ENCODE assay signal across 8 cellular contexts in the genomic region with DNA sequence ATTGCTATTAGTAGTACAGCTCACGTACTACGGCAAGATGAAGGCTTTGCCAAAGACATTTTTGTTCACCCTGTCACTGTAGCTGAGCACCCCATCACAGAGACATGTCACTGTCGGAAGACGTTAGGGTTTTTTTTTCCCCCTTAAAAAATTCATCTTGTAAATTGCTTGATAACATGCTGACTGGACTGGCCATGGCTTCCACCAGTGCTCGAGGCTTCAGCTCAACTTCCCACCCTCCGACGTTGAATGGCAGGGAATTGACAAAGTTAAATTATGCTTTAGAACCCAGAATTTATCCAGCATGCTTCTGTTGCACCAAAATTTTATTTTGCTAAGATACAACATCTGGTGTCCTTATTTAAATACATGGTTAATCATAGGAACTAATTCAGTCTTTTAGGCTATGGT. TPM values are rescaled to one million over a fixed set of nuclear protein-coding genes. Genes with fewer than 3 reads are reported as not detected.
DNase-seq lines count a peak whose midpoint lies in the region; ATAC-seq, FAIRE-seq and TF ChIP-seq lines count a peak whose summit lies in the region.

No MANE protein-coding gene starts in this region.

- H3K27me3 ChIP-seq in OCI-LY1 (ENCODE audit: insufficient read depth, low read length) (no peaks in the 10 kb centered on the region), esophagus (ENCODE audit: control insufficient read depth in 1 of 2, insufficient read depth in 2 of 2, low read length in 2 of 2) (no peaks in the 10 kb centered on the region), rectal smooth muscle tissue (ENCODE audit: control insufficient read depth, insufficient read depth, low read length) (no peaks in the 10 kb centered on the region)

- DNase-seq in GM12891 (ENCODE audit: insufficient read length, low spot score) (no peak), NCI-H82 treated with DMSO at 0.1 percent for 48 hours (lab: John Stamatoyannopoulos, UW; ENCODE audit: unreplicated experiment) (no peak)
- no peak for DNase-seq in activated effector memory CD4-positive, alpha-beta T cell treated with Interleukin-2 at 50 U/mL for 16 hours

- peaks cover 4% of the 10 kb centered on the region; the same call in 1 of the 2 replicates for H3K36me3 ChIP-seq in OCI-LY1 (ENCODE audit: insufficient read depth, low read length)
- no peaks in the 10 kb centered on the region for H3K36me3 ChIP-seq in esophagus (ENCODE audit: control insufficient read depth in 2 of 2, insufficient read depth in 2 of 2, low read length in 1 of 2)
- no peaks in the 10 kb centered on the region for H3K36me3 ChIP-seq in rectal smooth muscle tissue (ENCODE audit: control insufficient read depth, insufficient read depth, low read length)

- H2AFZ ChIP-seq in OCI-LY1 (ENCODE audit: low read length) = no peak overlapping the region

- peaks cover 34% of the 10 kb centered on the region for H3K79me2 ChIP-seq in OCI-LY1 (ENCODE audit: insufficient read depth, low read length)

- H3K9me2 ChIP-seq in OCI-LY1 (ENCODE audit: low read depth, low read length) = no peaks in the 10 kb centered on the region

- H3K9me3 ChIP-seq in OCI-LY1 (ENCODE audit: low read length) = no peaks in the 10 kb centered on the region
- H3K9me3 ChIP-seq in esophagus (ENCODE audit: control insufficient read depth in 2 of 2, insufficient read depth in 1 of 2, low read depth in 1 of 2, low read length in 1 of 2) = no peaks in the 10 kb centered on the region

- no peak for TF ChIP-seq CTCF in OCI-LY1 (IDR thresholded peaks at IDR 0.05; ENCODE audit: low read length)

- H3K27ac ChIP-seq in OCI-LY1 (ENCODE audit: low read depth, low read length, poor library complexity, severe bottlenecking) (peak overlapping the region; percentile 71), esophagus (ENCODE audit: low read depth in 2 of 2, low read length in 1 of 2) (peak overlapping the region; percentile 94 to 99), rectal smooth muscle tissue (ENCODE audit: low read depth, low read length) (peak overlapping the region; percentile 95)

- H4K20me1 ChIP-seq in OCI-LY1 (ENCODE audit: insufficient read depth, low read length) = no peaks in the 10 kb centered on the region

- H3K9ac ChIP-seq in OCI-LY1 (ENCODE audit: low read length) (peak overlapping the region; percentile 88), rectal smooth muscle tissue (ENCODE audit: low read length) (peak overlapping the region; percentile 6)

- H3K4me1 ChIP-seq in OCI-LY1 (ENCODE audit: insufficient read depth, low read length, severe bottlenecking) (peaks cover 46% of the 10 kb centered on the region), esophagus (ENCODE audit: control insufficient read depth in 2 of 2, insufficient read depth in 2 of 2, low read length in 1 of 2) (no peaks in the 10 kb centered on the region), rectal smooth muscle tissue (ENCODE audit: control insufficient read depth, insufficient read depth, low read length) (peaks cover 17% of the 10 kb centered on the region)

- no peak for TF ChIP-seq POLR2A in GM12891 (IDR thresholded peaks at IDR 0.05; ENCODE audit: low read depth, low read length)

- WGBS in esophagus, 2 donors = 6 to 10% methylated on average over 7 of the region's 7 CpGs

- H3F3A ChIP-seq in OCI-LY1 (ENCODE audit: insufficient read depth, low read length) = no peaks in the 10 kb centered on the region

- peak overlapping the region; percentile 78 for H3K4me2 ChIP-seq in OCI-LY1 (ENCODE audit: low read length)

- peak overlapping the region; percentile 91 for H3K4me3 ChIP-seq in OCI-LY1 (ENCODE audit: low read depth, low read length, poor library complexity, severe bottlenecking)
- peak overlapping the region; percentile 69 to 87 for H3K4me3 ChIP-seq in esophagus (ENCODE audit: low read depth in 1 of 2, low read length in 2 of 2)
- peak overlapping the region; percentile 64 for H3K4me3 ChIP-seq in rectal smooth muscle tissue (ENCODE audit: low read length)

- no peak for ATAC-seq in HG02852 (IDR thresholded peaks at IDR 0.05; ENCODE audit: unreplicated experiment)
- no peak for ATAC-seq in HG03521 (IDR thresholded peaks at IDR 0.05; ENCODE audit: unreplicated experiment)

- FAIRE-seq in GM12891 (lab: Jason Lieb, UNC) = peak; percentile 67

TF ChIP-seq in GM12891, 5 proteins besides CTCF, POLR2A, EP300 and RAD21:
- TF ChIP-seq PAX5 (IDR thresholded peaks at IDR 0.05; ENCODE audit: insufficient read depth, low read length, severe bottlenecking) (no peak), TAF1 (IDR thresholded peaks at IDR 0.05; ENCODE audit: low read depth, low read length) (no peak), POLR2AphosphoS5 (IDR thresholded peaks at IDR 0.05; ENCODE audit: low read depth, low read length) (no peak)

RNA-seq across cellular contexts. Expression of a gene that starts 0.7 kb away (rescaled TPM):
- 6.3 TPM for polyA plus RNA-seq in GM12891 (2012; ENCODE audit: low read depth, missing spikeins)
- 1 to 10 TPM; 7.8 to 8.3 TPM for polyA plus RNA-seq in esophagus
